ENCODE assay signal across 8 cellular contexts in genomic region chr11:45803981-45804805, GRCh38. TPM values are rescaled to one million over a fixed set of nuclear protein-coding genes. Genes with fewer than 3 reads are reported as not detected.
DNase-seq lines count a peak whose midpoint lies in the region; TF ChIP-seq lines count a peak whose summit lies in the region.

No MANE protein-coding gene starts in this region.

- H3K4me3 ChIP-seq in H7 (ENCODE audit: insufficient read depth, low read depth, low read length) = peak overlapping the region; percentile 77
- peak overlapping the region; percentile 77 for H3K4me3 ChIP-seq in colonic mucosa

- no peak for TF ChIP-seq CTCF in colonic mucosa (IDR thresholded peaks at IDR 0.05)

- H3K9ac ChIP-seq in colonic mucosa (ENCODE audit: low read depth in 2 of 2, low read length in 2 of 2) = peak overlapping the region; percentile 82 to 97

- H3K4me1 ChIP-seq in colonic mucosa = peaks cover 11% of the 10 kb centered on the region

- H3K27ac ChIP-seq in colonic mucosa = peak overlapping the region; percentile 92

- H3K27me3 ChIP-seq in H7 (ENCODE audit: control insufficient read depth, insufficient read depth, low read length) (peaks cover 17% of the 10 kb centered on the region), colonic mucosa (no peaks in the 10 kb centered on the region)

- no peaks in the 10 kb centered on the region; the same call in 1 of the 2 replicates for H3K36me3 ChIP-seq in H7 (replicated peaks; ENCODE audit: control insufficient read depth, insufficient read depth, low read length)
- no peaks in the 10 kb centered on the region for H3K36me3 ChIP-seq in colonic mucosa

- H3K9me3 ChIP-seq in colonic mucosa = no peaks in the 10 kb centered on the region

- intact Hi-C loops in colonic mucosa (cut with DNase I) = no loop called here

- DNase-seq in DMS153 treated with DMSO at 0.1 percent for 48 hours (lab: John Stamatoyannopoulos, UW; ENCODE audit: unreplicated experiment) (peak; percentile 63), H7 (peak; percentile 82), NCI-H2081 (lab: John Stamatoyannopoulos, UW) (peak; percentile 67 to 75), colonic mucosa (peak; percentile 92), left kidney (ENCODE audit: low read depth, low spot score) (peak; percentile 88), NCI-H1048 (lab: John Stamatoyannopoulos, UW) (no peak)
- peak; percentile 73 for DNase-seq in activated CD4-positive, alpha-beta T cell treated with anti-CD3 and anti-CD28 coated beads for 48 hours
- DNase-seq in stimulated activated CD4-positive, alpha-beta T cell treated with anti-CD3 and anti-CD28 coated beads, Interleukin-1b, Interleukin-23, amount 100 ng/mL, for 24 hours (ENCODE audit: low read depth in 4 of 4, low spot score in 1 of 4) = peak in 3 of 4 experiments; percentile 23 to 52 (median 42)

RNA-seq across cellular contexts. Expression of gene SLC35C1, which starts 0.8 kb away (rescaled TPM):
- total RNA-seq in H7 (2014; rRNA removed; shearing (Covaris generic)) = 3.9 and 5.8 TPM in 2 replicates
- 10 to 100 TPM; 37.5 to 45.2 TPM for total RNA-seq in colonic mucosa

RNA-seq across cellular contexts. Expression of gene CRY2, which starts 43.1 kb away (rescaled TPM):
- total RNA-seq in H7 (2014; rRNA removed; shearing (Covaris generic)) = 16.0 and 24.1 TPM in 2 replicates
- 10 to 100 TPM; 18.5 to 30.2 TPM for total RNA-seq in colonic mucosa
